ENCODE assay signal across 8 cellular contexts in genomic region chr2:70086278-70086837, GRCh38. TPM values are rescaled to one million over a fixed set of nuclear protein-coding genes. Genes with fewer than 3 reads are reported as not detected.
DNase-seq lines count a peak whose midpoint lies in the region; ATAC-seq and TF ChIP-seq lines count a peak whose summit lies in the region.

No MANE protein-coding gene starts in this region.

- H3K9me3 ChIP-seq in endodermal cell (ENCODE audit: control insufficient read depth, low read length) (no peaks in the 10 kb centered on the region), mesodermal cell (ENCODE audit: control insufficient read depth, low read length) (no peaks in the 10 kb centered on the region)

- H3K27ac Mint-ChIP-seq in endodermal cell: peak overlapping the region; percentile 100

- H3K27ac ChIP-seq in endodermal cell (ENCODE audit: low read depth, low read length) (peak overlapping the region; percentile 100), mesodermal cell (ENCODE audit: low read depth, low read length, severe bottlenecking) (peak overlapping the region; percentile 100)

- peak overlapping the region; percentile 100 for H3K9ac ChIP-seq in endodermal cell (ENCODE audit: extremely low read depth, low read length, poor library complexity, severe bottlenecking)

- H3K36me3 ChIP-seq in endodermal cell (ENCODE audit: control insufficient read depth, insufficient read depth, low read length) (peaks cover 40% of the 10 kb centered on the region), mesodermal cell (ENCODE audit: control insufficient read depth, insufficient read depth, low read length) (peaks cover 48% of the 10 kb centered on the region)

- H3K4me1 ChIP-seq in endodermal cell (ENCODE audit: control insufficient read depth, insufficient read depth, low read length) (peaks cover 13% of the 10 kb centered on the region), mesodermal cell (ENCODE audit: control insufficient read depth, insufficient read depth, low read length, poor library complexity, severe bottlenecking) (peaks cover 18% of the 10 kb centered on the region)

- 1 to 5% methylated on average over 22 to 40 of the region's 40 CpGs for WGBS in endodermal cell (ENCODE audit: insufficient coverage in 1 of 2, insufficient read length in 1 of 2), 2 experiments
- 1 to 3% methylated on average over 32 to 40 of the region's 40 CpGs for WGBS in mesodermal cell (ENCODE audit: insufficient coverage in 2 of 2), 2 experiments

- H3K27me3 ChIP-seq in endodermal cell (ENCODE audit: control insufficient read depth, insufficient read depth, low read length, poor library complexity, severe bottlenecking): no peaks in the 10 kb centered on the region

- TF ChIP-seq CTCF in endodermal cell (conservative IDR thresholded peaks at IDR 0.05): no peak

- H3K4me1 Mint-ChIP-seq in endodermal cell: peaks cover 30% of the 10 kb centered on the region

- peak overlapping the region; percentile 98 for H3K4me3 Mint-ChIP-seq in endodermal cell

- H3K27me3 Mint-ChIP-seq in endodermal cell (ENCODE audit: insufficient read depth): no peaks in the 10 kb centered on the region

- ATAC-seq in GM19351 (IDR thresholded peaks at IDR 0.05; ENCODE audit: unreplicated experiment) (peak; percentile 30), HG03520 (IDR thresholded peaks at IDR 0.05; ENCODE audit: unreplicated experiment) (peak; percentile 26)

- peak overlapping the region; percentile 90 for H3K4me3 ChIP-seq in endodermal cell (ENCODE audit: low read length)
- H3K4me3 ChIP-seq in mesodermal cell (ENCODE audit: extremely low read depth, insufficient read depth, low read length, poor library complexity, severe bottlenecking): peak overlapping the region; percentile 96

- peaks cover 40% of the 10 kb centered on the region for H3K36me3 Mint-ChIP-seq in endodermal cell (ENCODE audit: low read depth)

- DNase-seq in C1 segment of cervical spinal cord (lab: John Stamatoyannopoulos, UW) (peak in 13 of 14 donors; percentile 41 to 92 (median 81)), NOMO-1 (lab: John Stamatoyannopoulos, UW; ENCODE audit: unreplicated experiment in 2 of 2) (peak; percentile 85 to 92), endodermal cell (peak; percentile 87)
- DNase-seq in activated CD8-positive, alpha-beta memory T cell treated with anti-CD3 and anti-CD28 coated beads, Interleukin-2, amount 50 U/mL, for 1 hour (ENCODE audit: extremely low read depth): peak; percentile 53
- DNase-seq in stimulated activated CD8-positive, alpha-beta memory T cell treated with anti-CD3 and anti-CD28 coated beads, Interleukin-15, amount 100 ng/mL, for 4 hours (ENCODE audit: low read depth in 2 of 2): peak; percentile 50 to 61

- no peaks in the 10 kb centered on the region for H3K9me3 Mint-ChIP-seq in endodermal cell

RNA-seq across cellular contexts. Expression of gene PCBP1, which starts 0.9 kb away (rescaled TPM):
- total RNA-seq in endodermal cell: 100 to 1,000 TPM; 344 to 357 TPM
- 354 TPM for polyA plus RNA-seq in endodermal cell (2013, experiment 1 of 2)
- polyA plus RNA-seq in endodermal cell (2013, experiment 2 of 2): 313 TPM
- 305 TPM for polyA plus RNA-seq in mesodermal cell (2013, experiment 1 of 2)
- 286 TPM for polyA plus RNA-seq in mesodermal cell (2013, experiment 2 of 2)

Comparison
In these comparisons a context has a peak if more than half of its experiments do, and no peak if none do; other contexts are left out.
1. Peak in every context shown above with its lines: DNase-seq, ATAC-seq, H3K4me3 ChIP-seq and H3K27ac ChIP-seq.